8 cellular contexts compared by ENCODE assay signal in genomic region chr9:136947955-136948510, GRCh38. TPM values are rescaled to one million over a fixed set of nuclear protein-coding genes. Genes with fewer than 3 reads are reported as not detected.
A peak's percentile ranks its signal among the peaks of the same experiment; 100 is the strongest.
DNase-seq lines count a peak whose midpoint lies in the region; ATAC-seq and TF ChIP-seq lines count a peak whose summit lies in the region.

No MANE protein-coding gene starts in this region.

- no peaks in the 10 kb centered on the region; the same call in 1 of the 2 replicates for H3K4me1 ChIP-seq in HEK293 (ENCODE audit: control insufficient read depth, insufficient read depth, low read length)

- H3K27ac ChIP-seq in CD4-positive, alpha-beta T cell (ENCODE audit: low read depth, low read length) = no peak overlapping the region
- H3K27ac ChIP-seq in HEK293 (ENCODE audit: extremely low read depth, low read depth, low read length) = no peak overlapping the region

- peak overlapping the region; percentile 65 for H3K4me3 Mint-ChIP-seq in CD4-positive, alpha-beta T cell
- H3K4me3 Mint-ChIP-seq in activated CD8-positive, alpha-beta T cell treated with anti-CD3 and anti-CD28 coated beads, Interleukin-2, amount 10 ng/mL, durations not matched to agents 7 days and 5 days = peak overlapping the region; percentile 84

- H3K27me3 Mint-ChIP-seq in CD4-positive, alpha-beta T cell = no peaks in the 10 kb centered on the region
- no peaks in the 10 kb centered on the region for H3K27me3 Mint-ChIP-seq in activated CD8-positive, alpha-beta T cell treated with anti-CD3 and anti-CD28 coated beads, Interleukin-2, amount 10 ng/mL, durations not matched to agents 7 days and 5 days (ENCODE audit: low read depth)

- ATAC-seq in CD4-positive, alpha-beta T cell (ENCODE audit: poor library complexity) = no peak
- ATAC-seq in activated CD8-positive, alpha-beta T cell treated with anti-CD3 and anti-CD28 coated beads, Interleukin-2, amount 10 ng/mL, durations not matched to agents 7 days and 5 days = no peak
- ATAC-seq in left cardiac atrium (no peak), sciatic nerve (peak; percentile 36), GM21528 (IDR thresholded peaks at IDR 0.05; ENCODE audit: low FRiP score, unreplicated experiment) (no peak), GM18517 (IDR thresholded peaks at IDR 0.05; ENCODE audit: unreplicated experiment) (no peak)

- no peaks in the 10 kb centered on the region for H3K36me3 Mint-ChIP-seq in CD4-positive, alpha-beta T cell (ENCODE audit: low read depth)
- H3K36me3 Mint-ChIP-seq in activated CD8-positive, alpha-beta T cell treated with anti-CD3 and anti-CD28 coated beads, Interleukin-2, amount 10 ng/mL, durations not matched to agents 7 days and 5 days (ENCODE audit: low read depth) = no peaks in the 10 kb centered on the region

- CTCF ChIA-PET in CD4-positive, alpha-beta T cell (lab: Charles Lee) = interaction anchor here (1.2 to 2.2 kb wide), 4 partner anchors 75 to 87 kb away, joined by 3 to 13 read pairs (median 4); partner anchors contain the start of gene FUT7
- CTCF ChIA-PET in HEK293 (lab: Yijun Ruan, JAX) = interaction anchor here (0.6 to 5.7 kb wide), 34 partner anchors 9 to 708 kb away, joined by 3 to 119 read pairs (median 5); partner anchors contain the start of genes CLIC3, FUT7, LCN8 and NPDC1
- CTCF ChIA-PET in activated CD8-positive, alpha-beta T cell treated with anti-CD3 and anti-CD28 coated beads, Interleukin-2, amount 10 ng/mL, durations not matched to agents 7 days and 5 days (lab: Charles Lee) = interaction anchor here (0.8 to 5.5 kb wide), 23 partner anchors 12 to 209 kb away, joined by 3 to 146 read pairs (median 5); partner anchors contain the start of genes ABCA2, AJM1, CLIC3 and FUT7

- peak in 1 of 10 experiments; percentile 4 for DNase-seq in CD4-positive, alpha-beta T cell
- DNase-seq in activated CD8-positive, alpha-beta T cell treated with anti-CD3 and anti-CD28 coated beads, Interleukin-2, amount 10 ng/mL, durations not matched to agents 7 days and 5 days = peak; percentile 41
- DNase-seq in left cardiac atrium (peak; percentile 72), sciatic nerve (ENCODE audit: low spot score) (no peak), NCI-H2029 treated with DMSO at 0.1 percent for 48 hours (lab: John Stamatoyannopoulos, UW) (no peak)

- no peaks in the 10 kb centered on the region for H3K9me3 ChIP-seq in CD4-positive, alpha-beta T cell (ENCODE audit: control insufficient read depth, low read length)
- H3K9me3 ChIP-seq in HEK293 (ENCODE audit: control insufficient read depth, insufficient read depth, low read depth, low read length) = no peaks in the 10 kb centered on the region

- POLR2A ChIA-PET in CD4-positive, alpha-beta T cell (lab: Charles Lee) = interaction anchor here (0.8 to 1.3 kb wide), 4 partner anchors 12 to 86 kb away, joined by 3 to 4 read pairs (median 4); partner anchors contain the start of gene PAXX
- POLR2A ChIA-PET in HEK293 (lab: Yijun Ruan, JAX) = interaction anchor here (0.6 to 4.9 kb wide), 14 partner anchors 21 to 185 kb away, joined by 3 to 24 read pairs (median 4); partner anchors contain the start of genes AJM1, MAN1B1, PAXX and PTGDS
- POLR2A ChIA-PET in activated CD8-positive, alpha-beta T cell treated with anti-CD3 and anti-CD28 coated beads, Interleukin-2, amount 10 ng/mL, durations not matched to agents 7 days and 5 days (lab: Charles Lee) = interaction anchor here (0.6 to 2.6 kb wide), 2 partner anchors 87 to 317 kb away, joined by 3 to 11 read pairs; no protein-coding TSS in a partner anchor

- intact Hi-C loops in CD4-positive, alpha-beta T cell (cut with DNase I, micrococcal nuclease) = loop anchor here in 1 of 2 experiments (10.0 kb wide), 1 partner anchor 103 kb away; the partner anchor contains the start of genes AJM1 and PHPT1
- intact Hi-C loops in left cardiac atrium (cut with DNase I) (loop anchor here (2.0 to 10.0 kb wide), 3 partner anchors 47 to 87 kb away; partner anchors contain the start of genes CLIC3 (in 1 of the 2), FUT7 (in 1 of the 2) and PAXX (in 1 of the 2)), sciatic nerve (cut with DNase I) (loop anchor here (5.0 kb wide), 1 partner anchor 89 kb away; no protein-coding TSS in a partner anchor)

- TF ChIP-seq CTCF in CD4-positive, alpha-beta T cell (IDR thresholded peaks at IDR 0.05) = peak; percentile 16
- TF ChIP-seq CTCF in HEK293 (tag by site-specific recombination; IDR thresholded peaks at IDR 0.05) = peak; percentile 65; the same call in 1 of the 2 replicates

- peaks cover 10% of the 10 kb centered on the region for H3K4me1 Mint-ChIP-seq in CD4-positive, alpha-beta T cell (ENCODE audit: low read depth)
- H3K4me1 Mint-ChIP-seq in activated CD8-positive, alpha-beta T cell treated with anti-CD3 and anti-CD28 coated beads, Interleukin-2, amount 10 ng/mL, durations not matched to agents 7 days and 5 days (ENCODE audit: low read depth) = peaks cover 21% of the 10 kb centered on the region

- peaks cover 0 to 4% of the 10 kb centered on the region in 2 experiments; a peak in 1 of 3 replicates for H3K36me3 ChIP-seq in HEK293 (ENCODE audit: control insufficient read depth in 2 of 2, insufficient read depth in 1 of 2, low read length in 2 of 2)

- no peaks in the 10 kb centered on the region for H3K27me3 ChIP-seq in CD4-positive, alpha-beta T cell (ENCODE audit: control insufficient read depth, insufficient read depth, low read length)

- H3K4me3 ChIP-seq in HEK293 (ENCODE audit: low read depth, low read length) = no peak overlapping the region

- no peaks in the 10 kb centered on the region for H3K9me3 Mint-ChIP-seq in CD4-positive, alpha-beta T cell
- H3K9me3 Mint-ChIP-seq in activated CD8-positive, alpha-beta T cell treated with anti-CD3 and anti-CD28 coated beads, Interleukin-2, amount 10 ng/mL, durations not matched to agents 7 days and 5 days (ENCODE audit: insufficient read depth) = no peaks in the 10 kb centered on the region

- H3K27ac Mint-ChIP-seq in CD4-positive, alpha-beta T cell = peak overlapping the region; percentile 27
- H3K27ac Mint-ChIP-seq in activated CD8-positive, alpha-beta T cell treated with anti-CD3 and anti-CD28 coated beads, Interleukin-2, amount 10 ng/mL, durations not matched to agents 7 days and 5 days = peak overlapping the region; percentile 43

TF ChIP-seq in HEK293, 187 proteins besides CTCF, POLR2A, EP300 and RAD21 (continues in another document):
- peak; percentile 98 for TF ChIP-seq KLF1 (tag by site-specific recombination; IDR thresholded peaks at IDR 0.05)
- no peak for TF ChIP-seq ZNF311 (tag by site-specific recombination; IDR thresholded peaks at IDR 0.05; ENCODE audit: borderline replicate concordance)
- no peak for TF ChIP-seq ZEB2 (tag by site-specific recombination; IDR thresholded peaks at IDR 0.05)
- TF ChIP-seq ZNF785 (tag by site-specific recombination; IDR thresholded peaks at IDR 0.05) = no peak
- 0 out of 2 replicates have a peak, but pooled peaks have one; percentile 16 for TF ChIP-seq GLIS2 (tag by site-specific recombination; IDR thresholded peaks at IDR 0.05)
- TF ChIP-seq ZBTB10 (tag by site-specific recombination; IDR thresholded peaks at IDR 0.05) = no peak; the same call in 1 of the 2 replicates
- TF ChIP-seq ZFP69B (tag by site-specific recombination; IDR thresholded peaks at IDR 0.05) = no peak
- TF ChIP-seq ZNF626 (tag by site-specific recombination; IDR thresholded peaks at IDR 0.05) = no peak
- no peak for TF ChIP-seq ZNF580 (tag by site-specific recombination; IDR thresholded peaks at IDR 0.05)

RNA-seq across cellular contexts. Expression of gene C8G, which starts 3.0 kb away (rescaled TPM):
- not detected for total RNA-seq in CD4-positive, alpha-beta T cell
- total RNA-seq in activated CD8-positive, alpha-beta T cell treated with anti-CD3 and anti-CD28 coated beads, Interleukin-2, amount 10 ng/mL, durations not matched to agents 7 days and 5 days = 1 to 10 TPM; 1.4 to 1.5 TPM
- total RNA-seq in left cardiac atrium (1 to 10 TPM in 1 of 2 donors, under 1 TPM in 1; 0.88 to 3.5 TPM), sciatic nerve (not detected)

RNA-seq across cellular contexts. Expression of gene FBXW5, which starts 3.5 kb away (rescaled TPM):
- 10 to 100 TPM; 41.0 to 41.7 TPM for total RNA-seq in CD4-positive, alpha-beta T cell
- 100 to 1,000 TPM; 103 to 104 TPM for total RNA-seq in activated CD8-positive, alpha-beta T cell treated with anti-CD3 and anti-CD28 coated beads, Interleukin-2, amount 10 ng/mL, durations not matched to agents 7 days and 5 days
- 100 to 1,000 TPM in 1 of 2 donors, 10 to 100 TPM in 1; 98.4 to 130 TPM for total RNA-seq in left cardiac atrium
- total RNA-seq in sciatic nerve = 59.9 TPM

RNA-seq across cellular contexts. Expression of gene LCN12, which starts 4.0 kb away (rescaled TPM):
- 1 to 10 TPM; 1.3 to 1.5 TPM for total RNA-seq in CD4-positive, alpha-beta T cell
- total RNA-seq in activated CD8-positive, alpha-beta T cell treated with anti-CD3 and anti-CD28 coated beads, Interleukin-2, amount 10 ng/mL, durations not matched to agents 7 days and 5 days = 1 to 10 TPM; 1.0 to 1.7 TPM
- 10 to 100 TPM in 1 of 2 donors, 1 to 10 TPM in 1; 7.0 to 11.9 TPM for total RNA-seq in left cardiac atrium
- total RNA-seq in sciatic nerve = 8.6 TPM

RNA-seq across cellular contexts. Expression of gene PTGDS, which starts 29.3 kb away (rescaled TPM):
- total RNA-seq in CD4-positive, alpha-beta T cell = 10 to 100 TPM; 40.6 to 41.0 TPM
- total RNA-seq in activated CD8-positive, alpha-beta T cell treated with anti-CD3 and anti-CD28 coated beads, Interleukin-2, amount 10 ng/mL, durations not matched to agents 7 days and 5 days = 1 to 10 TPM; 1.2 to 1.4 TPM
- total RNA-seq in left cardiac atrium = 1,000 to 10,000 TPM; 3,329 to 4,014 TPM
- total RNA-seq in sciatic nerve = 1,668 TPM

RNA-seq across cellular contexts. Expression of gene LCNL1, which starts 34.8 kb away (rescaled TPM):
- 1 to 10 TPM in 1 of 2 experiments, under 1 TPM in 1; 0.93 to 1.0 TPM for total RNA-seq in CD4-positive, alpha-beta T cell
- total RNA-seq in activated CD8-positive, alpha-beta T cell treated with anti-CD3 and anti-CD28 coated beads, Interleukin-2, amount 10 ng/mL, durations not matched to agents 7 days and 5 days = not detected
- total RNA-seq in left cardiac atrium (1 to 10 TPM; 6.4 to 9.6 TPM), sciatic nerve (4.1 TPM)

Comparison
In these comparisons a context has a peak if more than half of its experiments do, and no peak if none do; other contexts are left out.
1. DNase-seq: peak in activated CD8-positive, alpha-beta T cell treated with anti-CD3 and anti-CD28 coated beads, Interleukin-2, amount 10 ng/mL, durations not matched to agents 7 days and 5 days (single experiment) and left cardiac atrium (single experiment); none in sciatic nerve (single experiment) and NCI-H2029 treated with DMSO at 0.1 percent for 48 hours (single experiment).